Comparison of ENCODE assay signal across 13 cellular contexts in the genomic region with DNA sequence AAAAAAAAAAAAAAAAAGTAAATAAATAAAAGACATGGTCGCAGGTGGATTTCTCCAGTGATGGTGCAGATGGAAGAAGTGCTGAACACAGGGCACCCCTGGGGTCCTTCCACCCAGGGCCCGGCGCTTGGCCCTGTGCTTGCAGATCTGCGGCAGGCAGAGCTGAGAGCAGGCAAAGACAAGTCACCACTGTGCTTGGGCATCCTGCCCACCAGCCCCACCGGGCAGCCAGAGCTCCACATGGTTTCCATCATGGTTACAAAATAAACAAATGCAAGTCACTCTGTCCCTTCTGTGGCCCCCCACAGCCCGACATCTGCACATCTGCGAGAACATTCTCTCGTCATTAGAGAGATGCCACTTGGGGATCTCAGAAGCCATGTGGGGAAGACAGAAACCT. TPM values are rescaled to one million over a fixed set of nuclear protein-coding genes. Genes with fewer than 3 reads are reported as not detected.
DNase-seq lines count a peak whose midpoint lies in the region; ATAC-seq and TF ChIP-seq lines count a peak whose summit lies in the region.
"Had no signal": no experiment of that assay in that cellular context is flagged by ENCODE, and none has a peak within 500 bp of the region (broad histone marks: within the 10 kb centered on the region; RNA-seq: fewer than 3 reads in every experiment).

No MANE protein-coding gene starts in this region.

- H3K4me1 ChIP-seq in heart left ventricle (peaks cover 0 to 23% (median 11%) of the 10 kb centered on the region in 12 donors), stomach smooth muscle (ENCODE audit: control insufficient read depth, insufficient read depth, low read length) (peaks cover 16% of the 10 kb centered on the region)
- H3K4me1 ChIP-seq: A549, ascending aorta had no signal

- no peaks in the 10 kb centered on the region for H3K27me3 Mint-ChIP-seq in activated CD8-positive, alpha-beta T cell treated with anti-CD3 and anti-CD28 coated beads for 36 hours
- no peaks in the 10 kb centered on the region for H3K27me3 Mint-ChIP-seq in activated CD8-positive, alpha-beta T cell treated with anti-CD3 and anti-CD28 coated beads, Interleukin-2, amount 10 ng/mL, durations not matched to agents 7 days and 5 days (ENCODE audit: low read depth)
- H3K27me3 Mint-ChIP-seq: naive B cell had no signal

- no peak for TF ChIP-seq POLR2A in heart left ventricle (IDR thresholded peaks at IDR 0.05)

- WGBS in heart left ventricle, 4 donors = 36 to 48% (median 46%) methylated on average over 8 of the region's 8 CpGs

- peak overlapping the region; percentile 26 for H3K27ac Mint-ChIP-seq in activated CD8-positive, alpha-beta T cell treated with anti-CD3 and anti-CD28 coated beads for 36 hours
- no peak overlapping the region for H3K27ac Mint-ChIP-seq in activated CD8-positive, alpha-beta T cell treated with anti-CD3 and anti-CD28 coated beads, Interleukin-2, amount 10 ng/mL, durations not matched to agents 7 days and 5 days

- no peak for DNase-seq in activated CD8-positive, alpha-beta T cell treated with anti-CD3 and anti-CD28 coated beads for 36 hours
- DNase-seq in activated CD8-positive, alpha-beta T cell treated with anti-CD3 and anti-CD28 coated beads, Interleukin-2, amount 10 ng/mL, durations not matched to agents 7 days and 5 days = no peak
- DNase-seq in astrocyte of the hippocampus (ENCODE audit: low read depth, low spot score) (peak; percentile 79), heart left ventricle (peak; percentile 61 to 87 (median 80)), GM19240 (ENCODE audit: insufficient read length, low spot score) (no peak), NCI-H2107 treated with DMSO at 0.1 percent for 48 hours (lab: John Stamatoyannopoulos, UW; ENCODE audit: unreplicated experiment) (no peak), GOT3 (lab: John Stamatoyannopoulos, UW) (no peak)
- DNase-seq: activated CD4-positive, alpha-beta T cell treated with anti-CD3 and anti-CD28 coated beads, Interleukin-2, amount 50 U/mL, for 48 hours; naive B cell; stimulated activated CD4-positive, alpha-beta T cell treated with anti-CD3 and anti-CD28 coated beads, Interleukin-2, amount 100 ng/mL, for 48 hours had no signal

- H3K27me3 ChIP-seq in heart left ventricle = no peaks in the 10 kb centered on the region
- H3K27me3 ChIP-seq in stomach smooth muscle (ENCODE audit: control insufficient read depth in 1 of 2, insufficient read depth in 2 of 2, low read length in 2 of 2) = no peaks in the 10 kb centered on the region
- H3K27me3 ChIP-seq: ascending aorta had no signal

- H3K36me3 ChIP-seq in heart left ventricle (peaks cover 0 to 14% (median 0%) of the 10 kb centered on the region in 9 donors), stomach smooth muscle (ENCODE audit: control insufficient read depth in 2 of 2, insufficient read depth in 2 of 2, low read length in 2 of 2) (peaks cover 0 to 2% of the 10 kb centered on the region in 2 donors)

- H3K9me3 ChIP-seq in heart left ventricle (no peaks in the 10 kb centered on the region), stomach smooth muscle (ENCODE audit: control insufficient read depth in 2 of 2, low read length in 2 of 2) (no peaks in the 10 kb centered on the region)
- H3K9me3 ChIP-seq: A549, ascending aorta had no signal

- intact Hi-C loops in activated CD8-positive, alpha-beta T cell treated with anti-CD3 and anti-CD28 coated beads for 36 hours (cut with micrococcal nuclease) = no loop called here
- intact Hi-C loops in heart left ventricle (cut with DNase I) = no loop called here

- POLR2A ChIA-PET in activated CD8-positive, alpha-beta T cell treated with anti-CD3 and anti-CD28 coated beads for 36 hours (lab: Charles Lee) = interaction anchor here (1.6 kb wide), 1 partner anchor 10 kb away, joined by 8 read pairs; no protein-coding TSS in a partner anchor
- POLR2A ChIA-PET in activated CD8-positive, alpha-beta T cell treated with anti-CD3 and anti-CD28 coated beads, Interleukin-2, amount 10 ng/mL, durations not matched to agents 7 days and 5 days (lab: Charles Lee) = no interaction called here

- peak overlapping the region; percentile 58 to 93 (median 81) for H3K27ac ChIP-seq in heart left ventricle
- H3K27ac ChIP-seq in stomach smooth muscle (ENCODE audit: low read length) = peak overlapping the region; percentile 80
- H3K27ac ChIP-seq: A549, ascending aorta had no signal

- no peak for TF ChIP-seq CTCF in activated CD8-positive, alpha-beta T cell treated with anti-CD3 and anti-CD28 coated beads for 36 hours (IDR thresholded peaks at IDR 0.05)
- TF ChIP-seq CTCF in heart left ventricle (IDR thresholded peaks at IDR 0.05) = no peak

- H3K9me3 Mint-ChIP-seq in activated CD8-positive, alpha-beta T cell treated with anti-CD3 and anti-CD28 coated beads for 36 hours = no peaks in the 10 kb centered on the region
- H3K9me3 Mint-ChIP-seq in activated CD8-positive, alpha-beta T cell treated with anti-CD3 and anti-CD28 coated beads, Interleukin-2, amount 10 ng/mL, durations not matched to agents 7 days and 5 days (ENCODE audit: insufficient read depth) = no peaks in the 10 kb centered on the region
- H3K9me3 Mint-ChIP-seq: naive B cell had no signal

- CTCF ChIA-PET in activated CD8-positive, alpha-beta T cell treated with anti-CD3 and anti-CD28 coated beads for 36 hours (lab: Charles Lee) = interaction anchor here (0.9 to 1.3 kb wide), 3 partner anchors 10 to 27 kb away, joined by 3 to 7 read pairs (median 4); no protein-coding TSS in a partner anchor
- CTCF ChIA-PET in activated CD8-positive, alpha-beta T cell treated with anti-CD3 and anti-CD28 coated beads, Interleukin-2, amount 10 ng/mL, durations not matched to agents 7 days and 5 days (lab: Charles Lee) = no interaction called here

- H3K4me1 Mint-ChIP-seq in activated CD8-positive, alpha-beta T cell treated with anti-CD3 and anti-CD28 coated beads for 36 hours (ENCODE audit: low read depth) = no peaks in the 10 kb centered on the region
- no peaks in the 10 kb centered on the region for H3K4me1 Mint-ChIP-seq in activated CD8-positive, alpha-beta T cell treated with anti-CD3 and anti-CD28 coated beads, Interleukin-2, amount 10 ng/mL, durations not matched to agents 7 days and 5 days (ENCODE audit: low read depth)
- H3K4me1 Mint-ChIP-seq: naive B cell had no signal

- H3K4me3 Mint-ChIP-seq in activated CD8-positive, alpha-beta T cell treated with anti-CD3 and anti-CD28 coated beads for 36 hours = no peak overlapping the region
- no peak overlapping the region for H3K4me3 Mint-ChIP-seq in activated CD8-positive, alpha-beta T cell treated with anti-CD3 and anti-CD28 coated beads, Interleukin-2, amount 10 ng/mL, durations not matched to agents 7 days and 5 days
- H3K4me3 Mint-ChIP-seq: naive B cell had no signal

- no peak for ATAC-seq in activated CD8-positive, alpha-beta T cell treated with anti-CD3 and anti-CD28 coated beads for 36 hours
- ATAC-seq in activated CD8-positive, alpha-beta T cell treated with anti-CD3 and anti-CD28 coated beads, Interleukin-2, amount 10 ng/mL, durations not matched to agents 7 days and 5 days = no peak
- ATAC-seq in heart left ventricle = peak; percentile 41 to 71 (median 68)
- ATAC-seq: A549 had no signal

- peaks cover 2% of the 10 kb centered on the region for H3K36me3 Mint-ChIP-seq in activated CD8-positive, alpha-beta T cell treated with anti-CD3 and anti-CD28 coated beads for 36 hours (ENCODE audit: low read depth)
- no peaks in the 10 kb centered on the region for H3K36me3 Mint-ChIP-seq in activated CD8-positive, alpha-beta T cell treated with anti-CD3 and anti-CD28 coated beads, Interleukin-2, amount 10 ng/mL, durations not matched to agents 7 days and 5 days (ENCODE audit: low read depth)
- H3K36me3 Mint-ChIP-seq: naive B cell had no signal

- peak overlapping the region in 1 of 12 donors; percentile 19 for H3K4me3 ChIP-seq in heart left ventricle
- peak overlapping the region; percentile 7 to 40 for H3K4me3 ChIP-seq in stomach smooth muscle (ENCODE audit: low read length in 2 of 2)
- H3K4me3 ChIP-seq: A549, ascending aorta had no signal

- no peak overlapping the region for H3K9ac ChIP-seq in stomach smooth muscle (ENCODE audit: low read length in 2 of 2)

RNA-seq across cellular contexts. Expression of a gene that starts 37.6 kb away (rescaled TPM):
- total RNA-seq in activated CD8-positive, alpha-beta T cell treated with anti-CD3 and anti-CD28 coated beads for 36 hours = 10 to 100 TPM; 17.8 to 20.1 TPM
- 10 to 100 TPM; 31.1 to 33.3 TPM for total RNA-seq in activated CD8-positive, alpha-beta T cell treated with anti-CD3 and anti-CD28 coated beads, Interleukin-2, amount 10 ng/mL, durations not matched to agents 7 days and 5 days
- 10 to 100 TPM; 13.7 to 18.8 (median 15.5) TPM for total RNA-seq in heart left ventricle
- 1 to 10 TPM; 3.4 to 9.6 TPM for polyA plus RNA-seq in heart left ventricle

RNA-seq across cellular contexts. Expression of a gene that starts 46.7 kb away (rescaled TPM):
- 10 to 100 TPM; 42.5 to 42.9 TPM for total RNA-seq in activated CD8-positive, alpha-beta T cell treated with anti-CD3 and anti-CD28 coated beads for 36 hours
- 10 to 100 TPM; 31.7 to 32.3 TPM for total RNA-seq in activated CD8-positive, alpha-beta T cell treated with anti-CD3 and anti-CD28 coated beads, Interleukin-2, amount 10 ng/mL, durations not matched to agents 7 days and 5 days
- total RNA-seq in heart left ventricle = 10 to 100 TPM in 3 of 9 donors, 1 to 10 TPM in 6; 5.4 to 16.2 (median 8.8) TPM
- polyA plus RNA-seq in heart left ventricle = 1 to 10 TPM; 5.0 to 9.3 TPM

Comparison
In these comparisons a context has a peak if more than half of its experiments do, and no peak if none do; other contexts are left out.
1. ATAC-seq: peak in heart left ventricle (4 of 4); none in activated CD8-positive, alpha-beta T cell treated with anti-CD3 and anti-CD28 coated beads for 36 hours (single experiment) and activated CD8-positive, alpha-beta T cell treated with anti-CD3 and anti-CD28 coated beads, Interleukin-2, amount 10 ng/mL, durations not matched to agents 7 days and 5 days (single experiment).
2. DNase-seq: peak in astrocyte of the hippocampus (single experiment) and heart left ventricle (5 of 5); none in activated CD8-positive, alpha-beta T cell treated with anti-CD3 and anti-CD28 coated beads for 36 hours (single experiment), activated CD8-positive, alpha-beta T cell treated with anti-CD3 and anti-CD28 coated beads, Interleukin-2, amount 10 ng/mL, durations not matched to agents 7 days and 5 days (single experiment), GM19240 (single experiment), NCI-H2107 treated with DMSO at 0.1 percent for 48 hours (single experiment) and GOT3 (single experiment).